ENCODE assay signal across 23 cellular contexts in the genomic region with DNA sequence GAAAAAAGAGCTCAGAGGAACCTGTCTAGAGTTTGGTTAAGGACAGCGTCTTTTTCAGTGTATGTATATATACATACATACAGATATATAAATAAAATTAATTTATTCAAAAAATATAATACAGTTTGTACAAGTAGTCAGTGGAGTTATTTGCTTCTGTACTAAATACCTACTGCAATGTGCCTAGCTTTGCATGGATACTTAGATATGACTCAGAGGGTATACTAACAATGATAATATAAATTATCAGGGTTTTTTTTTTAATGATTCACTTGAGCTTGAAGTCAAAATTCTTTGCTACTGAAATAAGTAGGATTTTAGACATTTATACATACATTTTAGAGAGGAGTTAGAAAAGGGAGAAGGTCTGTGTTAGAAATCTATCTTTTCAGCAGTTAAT.
"Had no signal": no experiment of that assay in that cellular context is flagged by ENCODE, and none has a peak within 500 bp of the region (broad histone marks: within the 10 kb centered on the region; RNA-seq: fewer than 3 reads in every experiment).

No MANE protein-coding gene starts in this region.

- H3K4me1 Mint-ChIP-seq: endodermal cell, mesothelial cell of epicardium, naive B cell had no signal

- DNase-seq: colonic mucosa; cortex of kidney; effector CD8-positive, alpha-beta T cell; effector memory CD8-positive, alpha-beta T cell; endodermal cell; foreskin keratinocyte; glutamatergic neuron; head of caudate nucleus; heart right ventricle; hippocampal formation; left cardiac atrium; left lung; left ventricle myocardium superior; lower lobe of right lung; mesenchymal stem cell; mucosa of descending colon; naive B cell had no signal

- H3K9me3 ChIP-seq: colonic mucosa, esophagus muscularis mucosa, gastroesophageal sphincter, left lung, lower lobe of right lung, mucosa of descending colon had no signal

- ATAC-seq: effector memory CD8-positive, alpha-beta T cell; foreskin keratinocyte; gastroesophageal sphincter; heart right ventricle; left cardiac atrium; left lung; left ventricle myocardium superior; lower lobe of right lung; mucosa of descending colon had no signal

- H3K27ac ChIP-seq: colonic mucosa, esophagus muscularis mucosa, foreskin keratinocyte, gastroesophageal sphincter, heart right ventricle, left lung, lower lobe of right lung had no signal

- H3K4me3 ChIP-seq: colonic mucosa, esophagus muscularis mucosa, gastroesophageal sphincter, heart right ventricle, left lung, lower lobe of right lung, mucosa of descending colon had no signal

- H3K36me3 Mint-ChIP-seq: naive B cell had no signal

- H3K27ac Mint-ChIP-seq: dendritic cell treated with granulocyte-macrophage colony-stimulating factor and Interleukin-4, amounts not matched to agents 40 ng/mL and 50 ng/mL, for 4 days; effector memory CD8-positive, alpha-beta T cell; endodermal cell; mesothelial cell of epicardium; naive B cell had no signal

- H3K27me3 ChIP-seq: colonic mucosa, esophagus muscularis mucosa, foreskin keratinocyte, gastroesophageal sphincter, heart right ventricle, left lung had no signal

- H3K4me1 ChIP-seq: colonic mucosa, esophagus muscularis mucosa, foreskin keratinocyte, gastroesophageal sphincter, heart right ventricle, left lung, lower lobe of right lung had no signal

- H3K36me3 ChIP-seq: colonic mucosa had no signal

- H3K4me3 Mint-ChIP-seq: dendritic cell treated with granulocyte-macrophage colony-stimulating factor and Interleukin-4, amounts not matched to agents 40 ng/mL and 50 ng/mL, for 4 days; effector memory CD8-positive, alpha-beta T cell; endodermal cell; mesothelial cell of epicardium; naive B cell had no signal

- H3K9me3 Mint-ChIP-seq: effector memory CD8-positive, alpha-beta T cell had no signal

- FAIRE-seq: islet of Langerhans, keratinocyte had no signal

- H3K27me3 Mint-ChIP-seq: dendritic cell treated with granulocyte-macrophage colony-stimulating factor and Interleukin-4, amounts not matched to agents 40 ng/mL and 50 ng/mL, for 4 days; naive B cell had no signal
